Comparison of ENCODE assay signal across 11 cellular contexts in the genomic region with DNA sequence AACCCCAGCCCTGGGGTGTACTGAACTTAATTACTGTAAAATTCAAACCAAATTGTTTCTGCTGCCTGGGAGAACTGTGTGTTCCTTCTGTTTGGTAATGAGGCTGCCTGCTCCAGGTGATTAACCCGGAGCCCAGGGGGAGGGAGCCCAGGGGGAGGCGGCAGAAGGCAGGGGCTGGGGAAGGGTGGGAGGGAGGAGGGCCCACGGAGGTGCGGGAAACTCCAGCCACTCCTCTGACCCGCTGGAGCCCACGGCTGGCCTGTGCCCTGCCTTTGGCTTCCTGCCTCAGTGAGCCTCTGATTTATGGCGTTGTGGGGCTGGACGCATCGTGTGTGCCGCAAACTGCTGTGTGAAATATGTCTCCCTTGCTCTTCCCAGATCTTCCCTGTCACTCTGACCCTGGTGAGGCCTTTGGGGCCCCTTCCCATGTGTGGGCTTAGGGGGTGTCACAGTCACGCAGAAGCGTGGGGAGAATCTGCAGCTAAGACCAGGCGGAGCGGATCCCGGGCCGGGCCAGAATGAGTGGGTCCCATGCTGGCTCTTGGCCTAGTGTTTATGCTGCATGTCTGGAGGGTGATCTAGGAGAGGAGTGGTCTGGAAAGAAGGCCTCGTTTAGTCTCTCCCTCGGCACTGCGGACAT.
DNase-seq lines count a peak whose midpoint lies in the region; ATAC-seq and TF ChIP-seq lines count a peak whose summit lies in the region.
"Had no signal": no experiment of that assay in that cellular context is flagged by ENCODE, and none has a peak within 500 bp of the region (broad histone marks: within the 10 kb centered on the region; RNA-seq: fewer than 3 reads in every experiment).

No MANE protein-coding gene starts in this region.

- intact Hi-C loops in testis (cut with DNase I; ENCODE audit: low total_unique reads) = no loop called here

- H3K36me3 ChIP-seq in muscle layer of colon (ENCODE audit: insufficient read depth, low read length) = peaks cover 12% of the 10 kb centered on the region
- no peaks in the 10 kb centered on the region for H3K36me3 ChIP-seq in testis (ENCODE audit: low read depth, missing control alignments)

- no peak for TF ChIP-seq CTCF in testis (IDR thresholded peaks at IDR 0.05)

- H3K4me1 ChIP-seq in muscle layer of colon (ENCODE audit: insufficient read depth, low read length) (peaks cover 20% of the 10 kb centered on the region), testis (peaks cover 31% of the 10 kb centered on the region)

- H3K27me3 ChIP-seq in muscle layer of colon (ENCODE audit: control insufficient read depth in 1 of 2, insufficient read depth in 2 of 2, low read length in 2 of 2) (no peaks in the 10 kb centered on the region), testis (no peaks in the 10 kb centered on the region)

- no peak for TF ChIP-seq POLR2A in testis (IDR thresholded peaks at IDR 0.05)

- H3K27ac ChIP-seq in cingulate gyrus (ENCODE audit: low read depth, low read length) (peak overlapping the region; percentile 10), muscle layer of colon (ENCODE audit: low read depth, low read length) (peak overlapping the region; percentile 68), testis (peak overlapping the region; percentile 64 to 80)

- no peak for ATAC-seq in GM21717 (IDR thresholded peaks at IDR 0.05; ENCODE audit: unreplicated experiment)
- ATAC-seq: Panc1 had no signal

- peak overlapping the region; percentile 28 for H3K9ac ChIP-seq in muscle layer of colon (ENCODE audit: low read length)

- 57 to 74% methylated on average over 16 to 19 of the region's 19 CpGs for WGBS in testis, 2 donors

- H3K4me3 ChIP-seq in muscle layer of colon (ENCODE audit: low read depth in 1 of 2, low read length in 2 of 2) = peak overlapping the region; percentile 1 to 39
- H3K4me3 ChIP-seq in testis = no peak overlapping the region

- no peaks in the 10 kb centered on the region for H3K9me3 ChIP-seq in muscle layer of colon (ENCODE audit: low read length)
- H3K9me3 ChIP-seq in testis = no peaks in the 10 kb centered on the region

- peak; percentile 12 for DNase-seq in NCI-H2227 treated with DMSO at 0.1 percent for 48 hours (lab: John Stamatoyannopoulos, UW)
- DNase-seq in testis = no peak
- no peak for DNase-seq in NCI-H510A treated with DMSO at 0.1 percent for 48 hours (lab: John Stamatoyannopoulos, UW)
- DNase-seq in stimulated activated CD4-positive, alpha-beta T cell treated with anti-CD3 and anti-CD28 coated beads, Interleukin-2, amount 100 ng/mL, for 24 hours = no peak
- no peak for DNase-seq in epidermal melanocyte (ENCODE audit: insufficient read length, low spot score)
- DNase-seq: activated T-cell treated with anti-CD3 and anti-CD28 coated beads, Interleukin-2, amount 50 U/mL, for 1 hour; stimulated activated CD4-positive, alpha-beta T cell treated with anti-CD3 and anti-CD28 coated beads, Interleukin-4, amount 100 ng/mL, for 24 hours had no signal

Comparison
In these comparisons a context has a peak if more than half of its experiments do, and no peak if none do; other contexts are left out.
1. H3K27ac ChIP-seq: peak in every context shown above with its lines; median percentile 72 in testis; 68 in muscle layer of colon; 10 in cingulate gyrus.
2. H3K4me3 ChIP-seq: peak in muscle layer of colon (2 of 2); none in testis (0 of 2).